In the genomic region with DNA sequence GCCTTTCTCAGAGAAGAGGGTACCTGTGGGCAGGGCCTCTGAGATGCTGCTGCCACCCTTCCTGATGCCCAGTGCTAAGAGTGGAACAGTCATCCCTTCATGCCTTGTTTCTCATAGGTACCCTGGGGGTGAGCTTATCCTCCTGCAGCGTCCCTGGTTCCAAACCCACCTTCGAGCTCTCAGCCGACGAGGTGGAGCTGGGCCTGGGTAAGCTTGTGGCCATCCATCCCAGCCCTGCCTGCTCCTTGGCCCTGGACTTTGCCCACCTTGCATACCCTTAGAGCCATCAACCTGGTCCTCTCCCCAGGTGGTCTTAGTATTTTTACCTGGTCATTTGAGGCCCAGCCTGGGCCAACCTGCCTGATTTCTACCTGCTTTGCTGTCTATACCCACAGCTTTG, we compare ENCODE assay signal across 22 cellular contexts.
"Had no signal": no experiment of that assay in that cellular context is flagged by ENCODE, and none has a peak within 500 bp of the region (broad histone marks: within the 10 kb centered on the region; RNA-seq: fewer than 3 reads in every experiment).

No MANE protein-coding gene starts in this region.

- H3K36me3 Mint-ChIP-seq: natural killer cell treated with Interleukin-12 subunit alpha and Interleukin-12 subunit beta and Interleukin-15 and Interleukin-18, amount 100 ng/mL, for 72 hours had no signal

- H3K27ac ChIP-seq: dorsolateral prefrontal cortex, left lung, lower lobe of right lung, right lobe of liver, upper lobe of left lung, vagina had no signal

- H3K36me3 ChIP-seq: vagina had no signal

- H3K4me3 Mint-ChIP-seq: activated B cell treated with CpG ODN at 0.5 μM for 24 hours; activated CD8-positive, alpha-beta memory T cell treated with anti-CD3 and anti-CD28 coated beads, Interleukin-2, amount 10 ng/mL, durations not matched to agents 7 days and 5 days; activated CD8-positive, alpha-beta T cell treated with anti-CD3 and anti-CD28 coated beads for 36 hours; activated naive CD4-positive, alpha-beta T cell treated with anti-CD3 and anti-CD28 coated beads for 36 hours; central memory CD8-positive, alpha-beta T cell; natural killer cell treated with Interleukin-12 subunit alpha and Interleukin-12 subunit beta and Interleukin-15 and Interleukin-18, amount 100 ng/mL, for 72 hours; stimulated activated naive CD8-positive, alpha-beta T cell treated with anti-CD3 and anti-CD28 coated beads, Interleukin-15, Interleukin-2, amounts not matched to agents 100 ng/mL and 50 ng/mL, for 24 hours; T-cell; T-helper 2 cell treated with Interferon-gamma antibody and Interleukin-4, amounts not matched to agents 5 μg/mL and 100 μg/mL, for 36 hours had no signal

- H3K27me3 Mint-ChIP-seq: activated B cell treated with CpG ODN at 0.5 μM for 24 hours; activated CD8-positive, alpha-beta memory T cell treated with anti-CD3 and anti-CD28 coated beads, Interleukin-2, amount 10 ng/mL, durations not matched to agents 7 days and 5 days; activated CD8-positive, alpha-beta T cell treated with anti-CD3 and anti-CD28 coated beads for 36 hours; central memory CD8-positive, alpha-beta T cell; natural killer cell treated with Interleukin-12 subunit alpha and Interleukin-12 subunit beta and Interleukin-15 and Interleukin-18, amount 100 ng/mL, for 72 hours; progenitor cell of endocrine pancreas; stimulated activated naive CD8-positive, alpha-beta T cell treated with anti-CD3 and anti-CD28 coated beads, Interleukin-15, Interleukin-2, amounts not matched to agents 100 ng/mL and 50 ng/mL, for 24 hours; T-cell had no signal

- ATAC-seq: activated CD8-positive, alpha-beta memory T cell treated with anti-CD3 and anti-CD28 coated beads, Interleukin-2, amount 10 ng/mL, durations not matched to agents 7 days and 5 days; activated CD8-positive, alpha-beta T cell treated with anti-CD3 and anti-CD28 coated beads for 36 hours; left lung; right lobe of liver; T-cell had no signal

- H3K27me3 ChIP-seq: dorsolateral prefrontal cortex, left lung, right lobe of liver, upper lobe of left lung, vagina had no signal

- DNase-seq: activated B cell treated with CpG ODN at 0.5 μM for 24 hours; activated CD4-positive, alpha-beta T cell treated with anti-CD3 and anti-CD28 coated beads, Interleukin-2, amount 50 U/mL, for 1 hour; activated CD8-positive, alpha-beta memory T cell treated with anti-CD3 and anti-CD28 coated beads, Interleukin-2, amount 10 ng/mL, durations not matched to agents 7 days and 5 days; activated CD8-positive, alpha-beta T cell treated with anti-CD3 and anti-CD28 coated beads for 36 hours; activated naive CD4-positive, alpha-beta T cell treated with anti-CD3 and anti-CD28 coated beads for 36 hours; activated T-cell treated with anti-CD3 and anti-CD28 coated beads, Interleukin-2, amount 50 U/mL, for 48 hours; amygdala; dorsolateral prefrontal cortex; effector memory CD4-positive, alpha-beta T cell; left lung; lower lobe of right lung; mesendoderm; right lobe of liver; stimulated activated CD4-positive, alpha-beta T cell treated with anti-CD3 and anti-CD28 coated beads, Interleukin-2, amount 100 ng/mL, for 48 hours; T-cell had no signal

- H3K9me3 ChIP-seq: left lung, lower lobe of right lung, right lobe of liver, upper lobe of left lung, vagina had no signal

- H3K27ac Mint-ChIP-seq: activated CD8-positive, alpha-beta memory T cell treated with anti-CD3 and anti-CD28 coated beads, Interleukin-2, amount 10 ng/mL, durations not matched to agents 7 days and 5 days; activated CD8-positive, alpha-beta T cell treated with anti-CD3 and anti-CD28 coated beads for 36 hours; activated naive CD4-positive, alpha-beta T cell treated with anti-CD3 and anti-CD28 coated beads for 36 hours; natural killer cell treated with Interleukin-12 subunit alpha and Interleukin-12 subunit beta and Interleukin-15 and Interleukin-18, amount 100 ng/mL, for 72 hours; progenitor cell of endocrine pancreas; stimulated activated naive CD8-positive, alpha-beta T cell treated with anti-CD3 and anti-CD28 coated beads, Interleukin-15, Interleukin-2, amounts not matched to agents 100 ng/mL and 50 ng/mL, for 24 hours; T-cell; T-helper 2 cell treated with Interferon-gamma antibody and Interleukin-4, amounts not matched to agents 5 μg/mL and 100 μg/mL, for 36 hours had no signal

- H3K4me3 ChIP-seq: dorsolateral prefrontal cortex, left lung, lower lobe of right lung, right lobe of liver, upper lobe of left lung, vagina had no signal

- H3K9me3 Mint-ChIP-seq: activated B cell treated with CpG ODN at 0.5 μM for 24 hours; activated CD8-positive, alpha-beta T cell treated with anti-CD3 and anti-CD28 coated beads for 36 hours; activated naive CD4-positive, alpha-beta T cell treated with anti-CD3 and anti-CD28 coated beads for 36 hours; central memory CD8-positive, alpha-beta T cell; natural killer cell treated with Interleukin-12 subunit alpha and Interleukin-12 subunit beta and Interleukin-15 and Interleukin-18, amount 100 ng/mL, for 72 hours; stimulated activated naive CD8-positive, alpha-beta T cell treated with anti-CD3 and anti-CD28 coated beads, Interleukin-15, Interleukin-2, amounts not matched to agents 100 ng/mL and 50 ng/mL, for 24 hours; T-cell; T-helper 2 cell treated with Interferon-gamma antibody and Interleukin-4, amounts not matched to agents 5 μg/mL and 100 μg/mL, for 36 hours had no signal
